Comparison of ENCODE assay signal across 12 cellular contexts in genomic region chr19:2154587-2155075, GRCh38. TPM values are rescaled to one million over a fixed set of nuclear protein-coding genes. Genes with fewer than 3 reads are reported as not detected.
DNase-seq lines count a peak whose midpoint lies in the region; TF ChIP-seq lines count a peak whose summit lies in the region.
"Had no signal": no experiment of that assay in that cellular context is flagged by ENCODE, and none has a peak within 500 bp of the region (broad histone marks: within the 10 kb centered on the region; RNA-seq: fewer than 3 reads in every experiment).

No MANE protein-coding gene starts in this region.

- TF ChIP-seq EP300 in Ishikawa (IDR thresholded peaks at IDR 0.05; ENCODE audit: borderline replicate concordance), result peak; percentile 42; the same call in 1 of the 2 replicates

- intact Hi-C loops in CD14-positive monocyte (cut with micrococcal nuclease), result loop anchor here (5.0 kb wide), 4 partner anchors 33 to 163 kb away; partner anchors contain the start of genes PLEKHJ1 (in 2 of the 2), SF3A2 (in 2 of the 2), IZUMO4 (in 1 of the 2) and MOB3A (in 1 of the 2)

- no peaks in the 10 kb centered on the region for H3K9me3 Mint-ChIP-seq in activated naive CD4-positive, alpha-beta T cell treated with anti-CD3 and anti-CD28 coated beads, Interleukin-2, amount 10 ng/mL, durations not matched to agents 7 days and 5 days
- H3K9me3 Mint-ChIP-seq in CD14-positive monocyte, result no peaks in the 10 kb centered on the region
- H3K9me3 Mint-ChIP-seq: natural killer cell treated with Interleukin-12 subunit alpha and Interleukin-12 subunit beta and Interleukin-15 and Interleukin-18, amount 100 ng/mL, for 72 hours had no signal

- H3K36me3 Mint-ChIP-seq in activated naive CD4-positive, alpha-beta T cell treated with anti-CD3 and anti-CD28 coated beads, Interleukin-2, amount 10 ng/mL, durations not matched to agents 7 days and 5 days, result peaks cover 2% of the 10 kb centered on the region
- peaks cover 0 to 1% of the 10 kb centered on the region in 2 donors for H3K36me3 Mint-ChIP-seq in CD14-positive monocyte
- H3K36me3 Mint-ChIP-seq: natural killer cell treated with Interleukin-12 subunit alpha and Interleukin-12 subunit beta and Interleukin-15 and Interleukin-18, amount 100 ng/mL, for 72 hours had no signal

- in situ Hi-C loops in T47D (cut with HindIII; ENCODE audit: low pct_unique_long_range_greater_than_20kb, low sequenced_read_pairs), result no loop called here

- H3K4me3 Mint-ChIP-seq in activated naive CD4-positive, alpha-beta T cell treated with anti-CD3 and anti-CD28 coated beads, Interleukin-2, amount 10 ng/mL, durations not matched to agents 7 days and 5 days, result no peak overlapping the region
- no peak overlapping the region for H3K4me3 Mint-ChIP-seq in CD14-positive monocyte
- H3K4me3 Mint-ChIP-seq: natural killer cell treated with Interleukin-12 subunit alpha and Interleukin-12 subunit beta and Interleukin-15 and Interleukin-18, amount 100 ng/mL, for 72 hours had no signal

- H3K27me3 Mint-ChIP-seq in activated naive CD4-positive, alpha-beta T cell treated with anti-CD3 and anti-CD28 coated beads, Interleukin-2, amount 10 ng/mL, durations not matched to agents 7 days and 5 days, result peaks cover 20% of the 10 kb centered on the region
- H3K27me3 Mint-ChIP-seq in CD14-positive monocyte (ENCODE audit: low read depth in 3 of 3), result peaks cover 1 to 3% (median 2%) of the 10 kb centered on the region in 3 donors
- H3K27me3 Mint-ChIP-seq: natural killer cell treated with Interleukin-12 subunit alpha and Interleukin-12 subunit beta and Interleukin-15 and Interleukin-18, amount 100 ng/mL, for 72 hours had no signal

- CTCF ChIA-PET in activated naive CD4-positive, alpha-beta T cell treated with anti-CD3 and anti-CD28 coated beads, Interleukin-2, amount 10 ng/mL, durations not matched to agents 7 days and 5 days (lab: Charles Lee), result interaction anchor here (0.6 to 1.4 kb wide), 2 partner anchors 22 to 81 kb away, joined by 3 to 4 read pairs; partner anchors contain the start of gene PLEKHJ1

- TF ChIP-seq RAD21 in Ishikawa (IDR thresholded peaks at IDR 0.05; ENCODE audit: low read depth), result no peak

- DNase-seq in AG08396 (ENCODE audit: low spot score) (peak; percentile 44), T47D (ENCODE audit: low read depth in 1 of 2, low spot score in 1 of 2) (peak; percentile 63 to 99), kidney tubule cell (ENCODE audit: low spot score) (peak; percentile 57), CD14-positive monocyte (ENCODE audit: low spot score) (no peak), HuH-7 (ENCODE audit: low spot score) (no peak)
- no peak for DNase-seq in stimulated activated CD8-positive, alpha-beta memory T cell treated with anti-CD3 and anti-CD28 coated beads, Interleukin-4, amount 100 ng/mL, for 48 hours
- DNase-seq in activated naive CD4-positive, alpha-beta T cell treated with anti-CD3 and anti-CD28 coated beads, Interleukin-2, amount 10 ng/mL, durations not matched to agents 7 days and 5 days, result no peak
- DNase-seq: NCI-H1092, NCI-H510A treated with DMSO at 0.1 percent for 48 hours, upper lobe of right lung had no signal

- TF ChIP-seq CTCF in CD14-positive monocyte (IDR thresholded peaks at IDR 0.05), result no peak

- no peak overlapping the region for H3K27ac Mint-ChIP-seq in activated naive CD4-positive, alpha-beta T cell treated with anti-CD3 and anti-CD28 coated beads, Interleukin-2, amount 10 ng/mL, durations not matched to agents 7 days and 5 days
- peak overlapping the region in 3 of 7 donors; percentile 18 to 45 (median 36) for H3K27ac Mint-ChIP-seq in CD14-positive monocyte
- H3K27ac Mint-ChIP-seq: natural killer cell treated with Interleukin-12 subunit alpha and Interleukin-12 subunit beta and Interleukin-15 and Interleukin-18, amount 100 ng/mL, for 72 hours had no signal

- peaks cover 30% of the 10 kb centered on the region for H3K4me1 Mint-ChIP-seq in activated naive CD4-positive, alpha-beta T cell treated with anti-CD3 and anti-CD28 coated beads, Interleukin-2, amount 10 ng/mL, durations not matched to agents 7 days and 5 days
- peaks cover 26% of the 10 kb centered on the region for H3K4me1 Mint-ChIP-seq in CD14-positive monocyte

TF ChIP-seq in Ishikawa, 13 proteins besides CTCF, POLR2A, EP300 and RAD21:
- TF ChIP-seq USF1 (IDR thresholded peaks at IDR 0.05) (no peak), MAX (IDR thresholded peaks at IDR 0.05) (no peak), CEBPB (IDR thresholded peaks at IDR 0.05) (no peak), TEAD4 (IDR thresholded peaks at IDR 0.05) (peak; percentile 54), ZBTB7A (IDR thresholded peaks at IDR 0.05; ENCODE audit: low read depth) (no peak), NFIC (IDR thresholded peaks at IDR 0.05) (peak; percentile 37; the same call in 1 of the 2 replicates), FOXM1 (IDR thresholded peaks at IDR 0.05; ENCODE audit: borderline replicate concordance, low read depth) (no peak; the same call in 1 of the 2 replicates), TCF12 (IDR thresholded peaks at IDR 0.05; ENCODE audit: low read depth) (peak; percentile 56), YY1 (IDR thresholded peaks at IDR 0.05; ENCODE audit: low read depth) (peak; percentile 43; the same call in 1 of the 2 replicates)

RNA-seq across cellular contexts. Expression of gene AP3D1, which starts 3.3 kb away (rescaled TPM):
- polyA plus RNA-seq in CD14-positive monocyte, result 10 to 100 TPM in 1 of 2 donors, 1 to 10 TPM in 1; 9.6 to 12.4 TPM

RNA-seq across cellular contexts. Expression of gene DOT1L, which starts 9.1 kb away (rescaled TPM):
- polyA plus RNA-seq in CD14-positive monocyte, result under 1 TPM; 0.32 to 0.75 TPM

RNA-seq across cellular contexts. Expression of gene IZUMO4, which starts 57.9 kb away (rescaled TPM):
- under 1 TPM; 0.41 to 0.80 TPM for polyA plus RNA-seq in CD14-positive monocyte

RNA-seq across cellular contexts. Expression of gene MOB3A, which starts 58.5 kb away (rescaled TPM):
- polyA plus RNA-seq in CD14-positive monocyte, result 10 to 100 TPM; 60.5 to 96.3 TPM

Comparison
In these comparisons a context has a peak if more than half of its experiments do, and no peak if none do; other contexts are left out.
1. DNase-seq: peak in AG08396 (single experiment), T47D (2 of 2) and kidney tubule cell (single experiment); none in stimulated activated CD8-positive, alpha-beta memory T cell treated with anti-CD3 and anti-CD28 coated beads, Interleukin-4, amount 100 ng/mL, for 48 hours (single experiment), activated naive CD4-positive, alpha-beta T cell treated with anti-CD3 and anti-CD28 coated beads, Interleukin-2, amount 10 ng/mL, durations not matched to agents 7 days and 5 days (single experiment), CD14-positive monocyte (single experiment) and HuH-7 (single experiment).